In genomic region chr18:75714766-75715165, GRCh38 we compare ENCODE assay signal across 28 cellular contexts.
"Had no signal": no experiment of that assay in that cellular context is flagged by ENCODE, and none has a peak within 500 bp of the region (broad histone marks: within the 10 kb centered on the region; RNA-seq: fewer than 3 reads in every experiment).

No MANE protein-coding gene starts in this region.

- H3K4me3 Mint-ChIP-seq: dendritic cell treated with granulocyte-macrophage colony-stimulating factor and Interleukin-4, amounts not matched to agents 40 ng/mL and 50 ng/mL, for 4 days; endodermal cell; naive thymus-derived CD4-positive, alpha-beta T cell; nephron; neural progenitor cell; stimulated activated memory B cell treated with anti-CD40 and anti-IgM and Interleukin-4, amounts not matched to agents 10 μg/mL and 1 μg/mL and 100 μg/mL, for 72 hours had no signal

- H3K4me1 ChIP-seq: colonic mucosa, gastrocnemius medialis, left lung, neural progenitor cell, prostate gland, right atrium auricular region, testis, tibial nerve, upper lobe of left lung had no signal

- DNase-seq: colonic mucosa; effector CD8-positive, alpha-beta T cell; endodermal cell; foreskin fibroblast; gastrocnemius medialis; head of caudate nucleus; left cardiac atrium; left lung; mesenchymal stem cell; midbrain; naive thymus-derived CD4-positive, alpha-beta T cell; stimulated activated CD4-positive, alpha-beta T cell treated with anti-CD3 and anti-CD28 coated beads, Interleukin-2, amount 100 ng/mL, for 24 hours; stimulated activated CD4-positive, alpha-beta T cell treated with anti-CD3 and anti-CD28 coated beads, Interleukin-4, amount 100 ng/mL, for 24 hours; stimulated activated naive CD8-positive, alpha-beta T cell treated with anti-CD3 and anti-CD28 coated beads, Interleukin-15, Interleukin-2, amounts not matched to agents 100 U/mL and 50 U/mL, for 24 hours; substantia nigra; testis; upper lobe of left lung had no signal

- H3K9ac ChIP-seq: neural progenitor cell had no signal

- H3K36me3 Mint-ChIP-seq: naive thymus-derived CD4-positive, alpha-beta T cell; neural progenitor cell; stimulated activated memory B cell treated with anti-CD40 and anti-IgM and Interleukin-4, amounts not matched to agents 10 μg/mL and 1 μg/mL and 100 μg/mL, for 72 hours had no signal

- H3K27me3 ChIP-seq: colonic mucosa, gastrocnemius medialis, left lung, neural progenitor cell, right atrium auricular region, testis, tibial nerve, upper lobe of left lung had no signal

- H3K27ac ChIP-seq: colonic mucosa, epithelial cell of prostate, gastrocnemius medialis, left lung, neural progenitor cell, prostate gland, right atrium auricular region, testis, tibial nerve, upper lobe of left lung had no signal

- H3K4me1 Mint-ChIP-seq: endodermal cell; naive thymus-derived CD4-positive, alpha-beta T cell; nephron; neural progenitor cell; stimulated activated memory B cell treated with anti-CD40 and anti-IgM and Interleukin-4, amounts not matched to agents 10 μg/mL and 1 μg/mL and 100 μg/mL, for 72 hours had no signal

- H3K4me2 ChIP-seq: neural progenitor cell, smooth muscle cell had no signal

- ATAC-seq: esophagus mucosa; gastrocnemius medialis; left cardiac atrium; left lung; naive thymus-derived CD4-positive, alpha-beta T cell; sciatic nerve; stimulated activated memory B cell treated with anti-CD40 and anti-IgM and Interleukin-4, amounts not matched to agents 10 μg/mL and 1 μg/mL and 100 μg/mL, for 72 hours; stimulated activated naive CD8-positive, alpha-beta T cell treated with anti-CD3 and anti-CD28 coated beads, Interleukin-15, Interleukin-2, amounts not matched to agents 100 U/mL and 50 U/mL, for 24 hours had no signal

- H3K4me3 ChIP-seq: colonic mucosa, gastrocnemius medialis, left lung, neural progenitor cell, prostate gland, right atrium auricular region, smooth muscle cell, testis, tibial nerve, upper lobe of left lung had no signal

- H3K27ac Mint-ChIP-seq: dendritic cell treated with granulocyte-macrophage colony-stimulating factor and Interleukin-4, amounts not matched to agents 40 ng/mL and 50 ng/mL, for 4 days; endodermal cell; naive thymus-derived CD4-positive, alpha-beta T cell; nephron; neural progenitor cell; stimulated activated memory B cell treated with anti-CD40 and anti-IgM and Interleukin-4, amounts not matched to agents 10 μg/mL and 1 μg/mL and 100 μg/mL, for 72 hours had no signal

- H3K36me3 ChIP-seq: colonic mucosa, gastrocnemius medialis, left lung, neural progenitor cell, prostate gland, right atrium auricular region, tibial nerve, upper lobe of left lung had no signal

- H3K9me3 Mint-ChIP-seq: stimulated activated memory B cell treated with anti-CD40 and anti-IgM and Interleukin-4, amounts not matched to agents 10 μg/mL and 1 μg/mL and 100 μg/mL, for 72 hours had no signal

- H3K27me3 Mint-ChIP-seq: dendritic cell treated with granulocyte-macrophage colony-stimulating factor and Interleukin-4, amounts not matched to agents 40 ng/mL and 50 ng/mL, for 4 days; stimulated activated memory B cell treated with anti-CD40 and anti-IgM and Interleukin-4, amounts not matched to agents 10 μg/mL and 1 μg/mL and 100 μg/mL, for 72 hours had no signal
